In genomic region chr5:140115186-140115500, GRCh38 we compare ENCODE assay signal across 8 cellular contexts. TPM values are rescaled to one million over a fixed set of nuclear protein-coding genes. Genes with fewer than 3 reads are reported as not detected.
DNase-seq lines count a peak whose midpoint lies in the region; ATAC-seq, FAIRE-seq and TF ChIP-seq lines count a peak whose summit lies in the region.

No MANE protein-coding gene starts in this region.

- intact Hi-C loops in activated CD4-positive, alpha-beta T cell treated with anti-CD3 and anti-CD28 coated beads for 36 hours (cut with DNase I, micrococcal nuclease), result loop anchor here (1.0 to 10.0 kb wide), 7 partner anchors 8 to 1760 kb away; partner anchors contain the start of genes ANKHD1 (in 1 of the 2), HARS1 (in 1 of the 2), HARS2 (in 1 of the 2) and KDM3B (in 1 of the 2)
- intact Hi-C loops in kidney (cut with DNase I), result no loop called here
- intact Hi-C loops in testis (cut with DNase I; ENCODE audit: low total_unique reads), result no loop called here

- peak overlapping the region; percentile 83 to 84 for H3K4me3 ChIP-seq in kidney (ENCODE audit: low read length in 2 of 2)
- H3K4me3 ChIP-seq in testis, result peak overlapping the region; percentile 79 to 85

- TF ChIP-seq CTCF in kidney (IDR thresholded peaks at IDR 0.05; ENCODE audit: borderline replicate concordance, extremely low read depth, insufficient read depth) (no peak), testis (IDR thresholded peaks at IDR 0.05) (no peak)

- TF ChIP-seq POLR2A in testis (IDR thresholded peaks at IDR 0.05), result no peak

- POLR2A ChIA-PET in activated CD4-positive, alpha-beta T cell treated with anti-CD3 and anti-CD28 coated beads for 36 hours (lab: Charles Lee), result interaction anchor here (0.9 kb wide), 1 partner anchor 28 kb away, joined by 8 read pairs; no protein-coding TSS in a partner anchor

- CTCF ChIA-PET in activated CD4-positive, alpha-beta T cell treated with anti-CD3 and anti-CD28 coated beads for 36 hours (lab: Charles Lee), result interaction anchor here (1.0 to 8.1 kb wide), 6 partner anchors 8 to 42 kb away, joined by 3 to 78 read pairs (median 4); no protein-coding TSS in a partner anchor

- ATAC-seq in activated CD4-positive, alpha-beta T cell treated with anti-CD3 and anti-CD28 coated beads for 36 hours, result no peak
- no peak for ATAC-seq in activated naive CD4-positive, alpha-beta T cell treated with anti-CD3 and anti-CD28 coated beads, Interleukin-2, amount 50 U/mL, for 72 hours
- no peak for ATAC-seq in left lobe of liver

- peak overlapping the region; percentile 89 for H3K4me3 Mint-ChIP-seq in activated CD4-positive, alpha-beta T cell treated with anti-CD3 and anti-CD28 coated beads for 36 hours

- H3K9me3 Mint-ChIP-seq in activated CD4-positive, alpha-beta T cell treated with anti-CD3 and anti-CD28 coated beads for 36 hours (ENCODE audit: low read depth), result no peaks in the 10 kb centered on the region
- H3K9me3 Mint-ChIP-seq in activated naive CD4-positive, alpha-beta T cell treated with anti-CD3 and anti-CD28 coated beads, Interleukin-2, amount 50 U/mL, for 72 hours, result no peaks in the 10 kb centered on the region

- no peaks in the 10 kb centered on the region for H3K27me3 ChIP-seq in testis

- peaks cover 26 to 27% of the 10 kb centered on the region in 2 donors for H3K4me1 ChIP-seq in kidney (ENCODE audit: control insufficient read depth in 1 of 2, insufficient read depth in 1 of 2, low read depth in 1 of 2, low read length in 2 of 2)
- peaks cover 41% of the 10 kb centered on the region for H3K4me1 ChIP-seq in testis

- H3K36me3 Mint-ChIP-seq in activated CD4-positive, alpha-beta T cell treated with anti-CD3 and anti-CD28 coated beads for 36 hours (ENCODE audit: low read depth), result peaks cover 11% of the 10 kb centered on the region
- peaks cover 7 to 8% of the 10 kb centered on the region in 2 donors for H3K36me3 Mint-ChIP-seq in activated naive CD4-positive, alpha-beta T cell treated with anti-CD3 and anti-CD28 coated beads, Interleukin-2, amount 50 U/mL, for 72 hours

- H3K9me3 ChIP-seq in kidney (ENCODE audit: control insufficient read depth in 1 of 2, low read length in 2 of 2) (no peaks in the 10 kb centered on the region), testis (no peaks in the 10 kb centered on the region)

- peak overlapping the region; percentile 82 for H3K27ac Mint-ChIP-seq in activated CD4-positive, alpha-beta T cell treated with anti-CD3 and anti-CD28 coated beads for 36 hours
- H3K27ac Mint-ChIP-seq in activated naive CD4-positive, alpha-beta T cell treated with anti-CD3 and anti-CD28 coated beads, Interleukin-2, amount 50 U/mL, for 72 hours, result peak overlapping the region; percentile 88 to 92

- 30 to 39% methylated on average over 1 of the region's 1 CpG for WGBS in testis, 2 donors

- H3K9ac ChIP-seq in kidney (ENCODE audit: low read length in 2 of 2), result peak overlapping the region; percentile 82 to 86

- no peaks in the 10 kb centered on the region for H3K36me3 ChIP-seq in kidney (ENCODE audit: control insufficient read depth in 1 of 2, insufficient read depth in 2 of 2, low read length in 2 of 2)
- H3K36me3 ChIP-seq in testis (ENCODE audit: low read depth, missing control alignments), result no peaks in the 10 kb centered on the region

- H3K27ac ChIP-seq in kidney (ENCODE audit: low read depth in 2 of 2, low read length in 2 of 2) (no peak overlapping the region), testis (peak overlapping the region; percentile 96)

- DNase-seq in activated CD4-positive, alpha-beta T cell treated with anti-CD3 and anti-CD28 coated beads for 36 hours, result no peak
- DNase-seq in activated CD4-positive, alpha-beta T cell treated with anti-CD3 and anti-CD28 coated beads for 1 hour, result no peak
- no peak for DNase-seq in activated naive CD4-positive, alpha-beta T cell treated with anti-CD3 and anti-CD28 coated beads, Interleukin-2, amount 50 U/mL, for 72 hours (ENCODE audit: low spot score in 2 of 2)
- DNase-seq in kidney (no peak), testis (no peak), DMS79 treated with DMSO at 0.1 percent for 48 hours (lab: John Stamatoyannopoulos, UW) (no peak), left lobe of liver (ENCODE audit: low spot score) (no peak)
- no peak for DNase-seq in stimulated activated CD4-positive, alpha-beta T cell treated with anti-CD3 and anti-CD28 coated beads, Interleukin-4, amount 100 ng/mL, for 1 hour

- peaks cover 56% of the 10 kb centered on the region for H3K4me1 Mint-ChIP-seq in activated CD4-positive, alpha-beta T cell treated with anti-CD3 and anti-CD28 coated beads for 36 hours

- FAIRE-seq in kidney (lab: Jason Lieb, UNC), result no peak

- no peaks in the 10 kb centered on the region for H3K27me3 Mint-ChIP-seq in activated CD4-positive, alpha-beta T cell treated with anti-CD3 and anti-CD28 coated beads for 36 hours

RNA-seq across cellular contexts. Expression of gene PURA, which starts 1.2 kb away (rescaled TPM):
- total RNA-seq in activated CD4-positive, alpha-beta T cell treated with anti-CD3 and anti-CD28 coated beads for 36 hours, result 10 to 100 TPM in 1 of 2 experiments, 1 to 10 TPM in 1; 9.5 to 10.7 TPM
- total RNA-seq in activated naive CD4-positive, alpha-beta T cell treated with anti-CD3 and anti-CD28 coated beads, Interleukin-2, amount 50 U/mL, for 72 hours, result 10 to 100 TPM in 1 of 2 donors, 1 to 10 TPM in 1; 7.7 to 11.1 TPM
- 31.6 TPM for total RNA-seq in kidney
- polyA plus RNA-seq in kidney (ENCODE audit: insufficient read depth, low read depth, low replicate concordance), result 4.7 TPM
- total RNA-seq in testis, result 10 to 100 TPM; 22.9 to 26.9 TPM
- polyA plus RNA-seq in testis (ENCODE audit: insufficient read depth, low read depth, low replicate concordance), result 9.3 TPM
- total RNA-seq in left lobe of liver, result 12.7 TPM

RNA-seq across cellular contexts. Expression of gene IGIP, which starts 10.6 kb away (rescaled TPM):
- 1 to 10 TPM; 1.7 to 1.9 TPM for total RNA-seq in activated CD4-positive, alpha-beta T cell treated with anti-CD3 and anti-CD28 coated beads for 36 hours
- 1 to 10 TPM; 1.8 to 3.2 TPM for total RNA-seq in activated naive CD4-positive, alpha-beta T cell treated with anti-CD3 and anti-CD28 coated beads, Interleukin-2, amount 50 U/mL, for 72 hours
- total RNA-seq in kidney (15.5 TPM), testis (10 to 100 TPM; 11.1 to 12.1 TPM), left lobe of liver (7.0 TPM)
- polyA plus RNA-seq in kidney (ENCODE audit: insufficient read depth, low read depth, low replicate concordance) (13.2 TPM), testis (ENCODE audit: insufficient read depth, low read depth, low replicate concordance) (7.1 TPM)

RNA-seq across cellular contexts. Expression of gene CYSTM1, which starts 59.8 kb away (rescaled TPM):
- 10 to 100 TPM; 15.2 to 18.7 TPM for total RNA-seq in activated CD4-positive, alpha-beta T cell treated with anti-CD3 and anti-CD28 coated beads for 36 hours
- total RNA-seq in activated naive CD4-positive, alpha-beta T cell treated with anti-CD3 and anti-CD28 coated beads, Interleukin-2, amount 50 U/mL, for 72 hours, result 10 to 100 TPM; 10.8 to 18.8 TPM
- total RNA-seq in kidney, result 157 TPM
- polyA plus RNA-seq in kidney (ENCODE audit: insufficient read depth, low read depth, low replicate concordance), result 485 TPM
- total RNA-seq in testis, result 10 to 100 TPM; 33.5 to 43.6 TPM
- polyA plus RNA-seq in testis (ENCODE audit: insufficient read depth, low read depth, low replicate concordance), result 115 TPM
- total RNA-seq in left lobe of liver, result 24.6 TPM

Comparison
In these comparisons a context has a peak if more than half of its experiments do, and no peak if none do; other contexts are left out.
1. H3K27ac ChIP-seq: peak in testis (2 of 2); none in kidney (0 of 2).
2. intact Hi-C loops: an anchor here in activated CD4-positive, alpha-beta T cell treated with anti-CD3 and anti-CD28 coated beads for 36 hours (1.0 to 10.0 kb wide); none called in kidney and testis.